19 cellular contexts compared by ENCODE assay signal in the genomic region with DNA sequence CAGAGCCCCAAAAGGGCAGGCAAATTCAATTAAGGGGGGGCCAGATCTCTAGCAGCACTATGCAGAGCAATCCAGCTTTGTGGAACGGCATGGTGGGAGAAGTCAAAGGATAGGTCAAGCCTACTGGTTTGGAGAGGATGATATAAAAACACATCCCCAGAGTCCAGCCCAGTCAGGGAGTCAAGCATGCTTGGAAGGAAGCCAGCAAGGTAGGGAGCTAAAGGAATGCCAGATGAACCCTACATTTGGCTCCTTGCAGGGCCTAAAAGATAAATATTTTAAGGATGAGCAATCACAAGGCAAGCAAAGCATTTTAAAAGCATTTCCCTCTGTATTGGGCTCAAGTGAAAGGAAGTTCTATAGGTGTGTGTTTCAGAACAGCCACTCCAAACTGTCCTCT.
"Had no signal": no experiment of that assay in that cellular context is flagged by ENCODE, and none has a peak within 500 bp of the region (broad histone marks: within the 10 kb centered on the region; RNA-seq: fewer than 3 reads in every experiment).

No MANE protein-coding gene starts in this region.

- H3K27me3 ChIP-seq: brain microvascular endothelial cell, dorsolateral prefrontal cortex, foreskin keratinocyte, right lobe of liver, spleen had no signal

- H3K4me3 ChIP-seq: dorsolateral prefrontal cortex, lower lobe of right lung, mucosa of descending colon, prostate gland, right lobe of liver, spleen had no signal

- H3K9me3 Mint-ChIP-seq: activated naive CD4-positive, alpha-beta T cell treated with anti-CD3 and anti-CD28 coated beads, Interleukin-2, amount 50 U/mL, for 72 hours; natural killer cell had no signal

- ATAC-seq: activated naive CD4-positive, alpha-beta T cell treated with anti-CD3 and anti-CD28 coated beads, Interleukin-2, amount 50 U/mL, for 72 hours; foreskin keratinocyte; lower lobe of right lung; mucosa of descending colon; natural killer cell; right lobe of liver had no signal

- DNase-seq: activated CD4-positive, alpha-beta T cell treated with anti-CD3 and anti-CD28 coated beads, Interleukin-2, amount 50 U/mL, for 4 hours; activated CD4-positive, CD25-positive, alpha-beta regulatory T cell treated with anti-CD3 and anti-CD28 coated beads, Interleukin-2, amount 50 U/mL, for 72 hours; activated effector memory CD4-positive, alpha-beta T cell treated with anti-CD3 and anti-CD28 coated beads, Interleukin-2, amount 50 U/mL, for 16 hours; activated T-cell treated with anti-CD3 and anti-CD28 coated beads, Interleukin-2, amount 50 U/mL, for 1 hour; amniotic stem cell; brain microvascular endothelial cell; dorsolateral prefrontal cortex; lower lobe of right lung; mucosa of descending colon; natural killer cell; nucleus accumbens; right lobe of liver; spleen; stimulated activated CD4-positive, alpha-beta T cell treated with anti-CD3 and anti-CD28 coated beads, Interleukin-1b, Interleukin-23, amount 100 ng/mL, for 48 hours; stimulated activated naive CD4-positive, alpha-beta T cell; SW 1271 had no signal

- H3K9me3 ChIP-seq: lower lobe of right lung, mucosa of descending colon, prostate gland, right lobe of liver, spleen had no signal

- H3K27ac Mint-ChIP-seq: activated naive CD4-positive, alpha-beta T cell treated with anti-CD3 and anti-CD28 coated beads, Interleukin-2, amount 50 U/mL, for 72 hours had no signal

- H3K27ac ChIP-seq: brain microvascular endothelial cell, foreskin keratinocyte, lower lobe of right lung, prostate gland, right lobe of liver, spleen had no signal

- H3K4me1 ChIP-seq: foreskin keratinocyte had no signal

- H3K4me3 Mint-ChIP-seq: natural killer cell had no signal
